Comparison of ENCODE assay signal across 2 cellular contexts in the genomic region with DNA sequence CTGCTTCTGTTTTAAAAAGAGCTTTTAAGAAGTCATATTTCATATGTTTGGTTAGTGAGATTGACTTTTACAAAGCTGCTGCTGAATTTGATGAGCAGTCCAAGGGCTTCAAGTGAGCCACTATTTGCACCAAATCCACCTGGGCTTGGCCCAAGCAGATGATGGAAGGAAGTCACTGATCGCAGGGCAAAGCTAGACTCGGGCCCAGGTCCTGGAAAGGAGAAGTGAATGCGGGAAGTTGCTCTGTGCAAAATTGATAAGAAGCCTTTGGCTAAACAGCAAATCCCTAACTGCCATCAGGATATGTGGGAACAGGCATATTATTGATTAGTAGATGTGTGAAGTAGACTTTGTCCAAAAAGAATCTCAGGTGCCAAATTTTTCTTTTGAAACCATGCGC.
TF ChIP-seq lines count a peak whose summit lies in the region.

No MANE protein-coding gene starts in this region.

TF ChIP-seq in liver, 16 proteins besides CTCF, POLR2A, EP300 and RAD21 (continued from another document):
- TF ChIP-seq, protein P1, sequence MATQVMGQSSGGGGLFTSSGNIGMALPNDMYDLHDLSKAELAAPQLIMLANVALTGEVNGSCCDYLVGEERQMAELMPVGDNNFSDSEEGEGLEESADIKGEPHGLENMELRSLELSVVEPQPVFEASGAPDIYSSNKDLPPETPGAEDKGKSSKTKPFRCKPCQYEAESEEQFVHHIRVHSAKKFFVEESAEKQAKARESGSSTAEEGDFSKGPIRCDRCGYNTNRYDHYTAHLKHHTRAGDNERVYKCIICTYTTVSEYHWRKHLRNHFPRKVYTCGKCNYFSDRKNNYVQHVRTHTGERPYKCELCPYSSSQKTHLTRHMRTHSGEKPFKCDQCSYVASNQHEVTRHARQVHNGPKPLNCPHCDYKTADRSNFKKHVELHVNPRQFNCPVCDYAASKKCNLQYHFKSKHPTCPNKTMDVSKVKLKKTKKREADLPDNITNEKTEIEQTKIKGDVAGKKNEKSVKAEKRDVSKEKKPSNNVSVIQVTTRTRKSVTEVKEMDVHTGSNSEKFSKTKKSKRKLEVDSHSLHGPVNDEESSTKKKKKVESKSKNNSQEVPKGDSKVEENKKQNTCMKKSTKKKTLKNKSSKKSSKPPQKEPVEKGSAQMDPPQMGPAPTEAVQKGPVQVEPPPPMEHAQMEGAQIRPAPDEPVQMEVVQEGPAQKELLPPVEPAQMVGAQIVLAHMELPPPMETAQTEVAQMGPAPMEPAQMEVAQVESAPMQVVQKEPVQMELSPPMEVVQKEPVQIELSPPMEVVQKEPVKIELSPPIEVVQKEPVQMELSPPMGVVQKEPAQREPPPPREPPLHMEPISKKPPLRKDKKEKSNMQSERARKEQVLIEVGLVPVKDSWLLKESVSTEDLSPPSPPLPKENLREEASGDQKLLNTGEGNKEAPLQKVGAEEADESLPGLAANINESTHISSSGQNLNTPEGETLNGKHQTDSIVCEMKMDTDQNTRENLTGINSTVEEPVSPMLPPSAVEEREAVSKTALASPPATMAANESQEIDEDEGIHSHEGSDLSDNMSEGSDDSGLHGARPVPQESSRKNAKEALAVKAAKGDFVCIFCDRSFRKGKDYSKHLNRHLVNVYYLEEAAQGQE (IDR thresholded peaks at IDR 0.05): no peak

TF ChIP-seq in HepG2, 621 proteins besides CTCF, POLR2A, EP300 and RAD21 (continued from another document):
- TF ChIP-seq, protein P2, sequence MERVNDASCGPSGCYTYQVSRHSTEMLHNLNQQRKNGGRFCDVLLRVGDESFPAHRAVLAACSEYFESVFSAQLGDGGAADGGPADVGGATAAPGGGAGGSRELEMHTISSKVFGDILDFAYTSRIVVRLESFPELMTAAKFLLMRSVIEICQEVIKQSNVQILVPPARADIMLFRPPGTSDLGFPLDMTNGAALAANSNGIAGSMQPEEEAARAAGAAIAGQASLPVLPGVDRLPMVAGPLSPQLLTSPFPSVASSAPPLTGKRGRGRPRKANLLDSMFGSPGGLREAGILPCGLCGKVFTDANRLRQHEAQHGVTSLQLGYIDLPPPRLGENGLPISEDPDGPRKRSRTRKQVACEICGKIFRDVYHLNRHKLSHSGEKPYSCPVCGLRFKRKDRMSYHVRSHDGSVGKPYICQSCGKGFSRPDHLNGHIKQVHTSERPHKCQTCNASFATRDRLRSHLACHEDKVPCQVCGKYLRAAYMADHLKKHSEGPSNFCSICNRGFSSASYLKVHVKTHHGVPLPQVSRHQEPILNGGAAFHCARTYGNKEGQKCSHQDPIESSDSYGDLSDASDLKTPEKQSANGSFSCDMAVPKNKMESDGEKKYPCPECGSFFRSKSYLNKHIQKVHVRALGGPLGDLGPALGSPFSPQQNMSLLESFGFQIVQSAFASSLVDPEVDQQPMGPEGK (CRISPR knock-in tag; IDR thresholded peaks at IDR 0.05): no peak
- TF ChIP-seq ZNF709 (CRISPR knock-in tag; IDR thresholded peaks at IDR 0.05) (no peak), ZNF138 (CRISPR knock-in tag; IDR thresholded peaks at IDR 0.05; ENCODE audit: low read depth) (no peak), ZNF788 (CRISPR knock-in tag; IDR thresholded peaks at IDR 0.05; ENCODE audit: borderline replicate concordance) (no peak), SP140L (CRISPR knock-in tag; IDR thresholded peaks at IDR 0.05; ENCODE audit: borderline replicate concordance) (no peak), IKZF1 (IDR thresholded peaks at IDR 0.05) (no peak), SRY (CRISPR knock-in tag; IDR thresholded peaks at IDR 0.05) (no peak), RARG (CRISPR knock-in tag; IDR thresholded peaks at IDR 0.05; ENCODE audit: low read depth) (no peak), GABPA (IDR thresholded peaks at IDR 0.05; ENCODE audit: low read depth, low read length) (no peak), GABPA (CRISPR knock-in tag; IDR thresholded peaks at IDR 0.05; ENCODE audit: low read depth) (no peak)
TF ChIP-seq in HepG2: peak in this region for 0.
